In genomic region chr17:42618442-42619150, GRCh38 we compare ENCODE assay signal across 1 cellular context.
TF ChIP-seq lines count a peak whose summit lies in the region.

No MANE protein-coding gene starts in this region.

TF ChIP-seq in GM12878, 131 proteins besides CTCF, POLR2A, EP300 and RAD21 (continued from another document and continues in another):
- 0 out of 2 replicates have a peak, but pooled peaks have one; percentile 73 for TF ChIP-seq SIN3A (IDR thresholded peaks at IDR 0.05; ENCODE audit: low read depth, low read length)
- TF ChIP-seq NRF1 (conservative IDR thresholded peaks at IDR 0.05; ENCODE audit: low read depth, low read length), result no peak
- TF ChIP-seq BHLHE40 (IDR thresholded peaks at IDR 0.05; ENCODE audit: borderline replicate concordance in 1 of 2, low read depth in 2 of 2, low read length in 1 of 2), result peak; percentile 91 to 93
- peak; percentile 91 for TF ChIP-seq ZNF687 (IDR thresholded peaks at IDR 0.05)
- no peak for TF ChIP-seq STAT1 (conservative IDR thresholded peaks at IDR 0.05)
- TF ChIP-seq PML (IDR thresholded peaks at IDR 0.05; ENCODE audit: low read length), result peak; percentile 76
- no peak for TF ChIP-seq E2F4 (IDR thresholded peaks at IDR 0.05; ENCODE audit: low read depth, low read length)
- TF ChIP-seq, protein P1, sequence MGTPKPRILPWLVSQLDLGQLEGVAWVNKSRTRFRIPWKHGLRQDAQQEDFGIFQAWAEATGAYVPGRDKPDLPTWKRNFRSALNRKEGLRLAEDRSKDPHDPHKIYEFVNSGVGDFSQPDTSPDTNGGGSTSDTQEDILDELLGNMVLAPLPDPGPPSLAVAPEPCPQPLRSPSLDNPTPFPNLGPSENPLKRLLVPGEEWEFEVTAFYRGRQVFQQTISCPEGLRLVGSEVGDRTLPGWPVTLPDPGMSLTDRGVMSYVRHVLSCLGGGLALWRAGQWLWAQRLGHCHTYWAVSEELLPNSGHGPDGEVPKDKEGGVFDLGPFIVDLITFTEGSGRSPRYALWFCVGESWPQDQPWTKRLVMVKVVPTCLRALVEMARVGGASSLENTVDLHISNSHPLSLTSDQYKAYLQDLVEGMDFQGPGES (IDR thresholded peaks at IDR 0.05), result no peak
- no peak for TF ChIP-seq POLR2AphosphoS2 (IDR thresholded peaks at IDR 0.05; ENCODE audit: low read depth, low read length)
- peak; percentile 98 for TF ChIP-seq TCF12 (IDR thresholded peaks at IDR 0.05; ENCODE audit: low read depth, low read length)
- TF ChIP-seq USF2 (IDR thresholded peaks at IDR 0.05; ENCODE audit: borderline replicate concordance, low read depth, low read length), result no peak; the same call in 1 of the 2 replicates
- TF ChIP-seq LARP7 (IDR thresholded peaks at IDR 0.05), result no peak
- no peak for TF ChIP-seq WRNIP1 (IDR thresholded peaks at IDR 0.05; ENCODE audit: borderline replicate concordance, low read depth, low read length)
- no peak for TF ChIP-seq RELA (IDR thresholded peaks at IDR 0.05; ENCODE audit: borderline replicate concordance, partially characterized antibody)
- 0 out of 2 replicates have a peak, but pooled peaks have one; percentile 24 for TF ChIP-seq SMAD5 (IDR thresholded peaks at IDR 0.05; ENCODE audit: low read depth)
- no peak for TF ChIP-seq NFYA (IDR thresholded peaks at IDR 0.05; ENCODE audit: borderline replicate concordance, low read depth, low read length)
- TF ChIP-seq PAX5 (IDR thresholded peaks at IDR 0.05; ENCODE audit: borderline replicate concordance, low read depth, low read length), result peak; percentile 70; the same call in 1 of the 2 replicates
- no peak for TF ChIP-seq RBBP5 (conservative IDR thresholded peaks at IDR 0.05)
- TF ChIP-seq, protein P2, sequence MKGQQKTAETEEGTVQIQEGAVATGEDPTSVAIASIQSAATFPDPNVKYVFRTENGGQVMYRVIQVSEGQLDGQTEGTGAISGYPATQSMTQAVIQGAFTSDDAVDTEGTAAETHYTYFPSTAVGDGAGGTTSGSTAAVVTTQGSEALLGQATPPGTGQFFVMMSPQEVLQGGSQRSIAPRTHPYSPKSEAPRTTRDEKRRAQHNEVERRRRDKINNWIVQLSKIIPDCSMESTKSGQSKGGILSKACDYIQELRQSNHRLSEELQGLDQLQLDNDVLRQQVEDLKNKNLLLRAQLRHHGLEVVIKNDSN (IDR thresholded peaks at IDR 0.05; ENCODE audit: borderline replicate concordance, extremely low read length, insufficient read depth, low read depth, low read length), result no peak
- peak; percentile 96 for TF ChIP-seq NFIC (IDR thresholded peaks at IDR 0.05; ENCODE audit: low read depth, low read length)
- peak; percentile 94 for TF ChIP-seq NR2F1 (conservative IDR thresholded peaks at IDR 0.05)
- TF ChIP-seq, protein P3, sequence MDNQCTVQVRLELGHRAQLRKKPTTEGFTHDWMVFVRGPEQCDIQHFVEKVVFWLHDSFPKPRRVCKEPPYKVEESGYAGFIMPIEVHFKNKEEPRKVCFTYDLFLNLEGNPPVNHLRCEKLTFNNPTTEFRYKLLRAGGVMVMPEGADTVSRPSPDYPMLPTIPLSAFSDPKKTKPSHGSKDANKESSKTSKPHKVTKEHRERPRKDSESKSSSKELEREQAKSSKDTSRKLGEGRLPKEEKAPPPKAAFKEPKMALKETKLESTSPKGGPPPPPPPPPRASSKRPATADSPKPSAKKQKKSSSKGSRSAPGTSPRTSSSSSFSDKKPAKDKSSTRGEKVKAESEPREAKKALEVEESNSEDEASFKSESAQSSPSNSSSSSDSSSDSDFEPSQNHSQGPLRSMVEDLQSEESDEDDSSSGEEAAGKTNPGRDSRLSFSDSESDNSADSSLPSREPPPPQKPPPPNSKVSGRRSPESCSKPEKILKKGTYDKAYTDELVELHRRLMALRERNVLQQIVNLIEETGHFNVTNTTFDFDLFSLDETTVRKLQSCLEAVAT (IDR thresholded peaks at IDR 0.05), result peak; percentile 78
- no peak; the same call in 1 of the 2 replicates for TF ChIP-seq BMI1 (IDR thresholded peaks at IDR 0.05; ENCODE audit: borderline replicate concordance)
- no peak for TF ChIP-seq CUX1 (IDR thresholded peaks at IDR 0.05; ENCODE audit: insufficient replicate concordance, low read depth, low read length)
- TF ChIP-seq HSF1 (IDR thresholded peaks at IDR 0.05; ENCODE audit: low read depth, low read length), result no peak
- no peak for TF ChIP-seq HDAC6 (IDR thresholded peaks at IDR 0.05; ENCODE audit: unreplicated experiment)
- peak; percentile 43; the same call in 1 of the 2 replicates for TF ChIP-seq YY1 (IDR thresholded peaks at IDR 0.05; ENCODE audit: low read depth, low read length)
- peak; percentile 80 for TF ChIP-seq TARDBP (IDR thresholded peaks at IDR 0.05; ENCODE audit: borderline replicate concordance)
- TF ChIP-seq FOXM1 (IDR thresholded peaks at IDR 0.05; ENCODE audit: low read depth, low read length), result peak; percentile 81
- peak; percentile 84 for TF ChIP-seq GATAD2B (conservative IDR thresholded peaks at IDR 0.05; ENCODE audit: low read depth)
- TF ChIP-seq, protein P4, sequence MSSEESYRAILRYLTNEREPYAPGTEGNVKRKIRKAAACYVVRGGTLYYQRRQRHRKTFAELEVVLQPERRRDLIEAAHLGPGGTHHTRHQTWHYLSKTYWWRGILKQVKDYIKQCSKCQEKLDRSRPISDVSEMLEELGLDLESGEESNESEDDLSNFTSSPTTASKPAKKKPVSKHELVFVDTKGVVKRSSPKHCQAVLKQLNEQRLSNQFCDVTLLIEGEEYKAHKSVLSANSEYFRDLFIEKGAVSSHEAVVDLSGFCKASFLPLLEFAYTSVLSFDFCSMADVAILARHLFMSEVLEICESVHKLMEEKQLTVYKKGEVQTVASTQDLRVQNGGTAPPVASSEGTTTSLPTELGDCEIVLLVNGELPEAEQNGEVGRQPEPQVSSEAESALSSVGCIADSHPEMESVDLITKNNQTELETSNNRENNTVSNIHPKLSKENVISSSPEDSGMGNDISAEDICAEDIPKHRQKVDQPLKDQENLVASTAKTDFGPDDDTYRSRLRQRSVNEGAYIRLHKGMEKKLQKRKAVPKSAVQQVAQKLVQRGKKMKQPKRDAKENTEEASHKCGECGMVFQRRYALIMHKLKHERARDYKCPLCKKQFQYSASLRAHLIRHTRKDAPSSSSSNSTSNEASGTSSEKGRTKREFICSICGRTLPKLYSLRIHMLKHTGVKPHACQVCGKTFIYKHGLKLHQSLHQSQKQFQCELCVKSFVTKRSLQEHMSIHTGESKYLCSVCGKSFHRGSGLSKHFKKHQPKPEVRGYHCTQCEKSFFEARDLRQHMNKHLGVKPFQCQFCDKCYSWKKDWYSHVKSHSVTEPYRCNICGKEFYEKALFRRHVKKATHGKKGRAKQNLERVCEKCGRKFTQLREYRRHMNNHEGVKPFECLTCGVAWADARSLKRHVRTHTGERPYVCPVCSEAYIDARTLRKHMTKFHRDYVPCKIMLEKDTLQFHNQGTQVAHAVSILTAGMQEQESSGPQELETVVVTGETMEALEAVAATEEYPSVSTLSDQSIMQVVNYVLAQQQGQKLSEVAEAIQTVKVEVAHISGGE (CRISPR knock-in tag; IDR thresholded peaks at IDR 0.05), result no peak
- TF ChIP-seq HCFC1 (IDR thresholded peaks at IDR 0.05; ENCODE audit: low read length), result no peak
- TF ChIP-seq CHD1 (IDR thresholded peaks at IDR 0.05; ENCODE audit: low read depth, low read length), result no peak
- TF ChIP-seq ZSCAN29 (IDR thresholded peaks at IDR 0.05), result no peak
- TF ChIP-seq STAT3 (IDR thresholded peaks at IDR 0.05; ENCODE audit: low read depth, low read length), result peak; percentile 91; the same call in 1 of the 2 replicates
- no peak for TF ChIP-seq FOXK2 (IDR thresholded peaks at IDR 0.05)
- peak; percentile 61 for TF ChIP-seq BCL11A (IDR thresholded peaks at IDR 0.05; ENCODE audit: low read depth, low read length)
- no peak for TF ChIP-seq KDM1A (IDR thresholded peaks at IDR 0.05; ENCODE audit: borderline replicate concordance)
- TF ChIP-seq SRF (IDR thresholded peaks at IDR 0.05; ENCODE audit: low read depth in 2 of 2, low read length in 2 of 2), result no peak
